In genomic region chr9:19102631-19103345, GRCh38 we compare ENCODE assay signal across 1 cellular context.
TF ChIP-seq lines count a peak whose summit lies in the region.

A gene with protein sequence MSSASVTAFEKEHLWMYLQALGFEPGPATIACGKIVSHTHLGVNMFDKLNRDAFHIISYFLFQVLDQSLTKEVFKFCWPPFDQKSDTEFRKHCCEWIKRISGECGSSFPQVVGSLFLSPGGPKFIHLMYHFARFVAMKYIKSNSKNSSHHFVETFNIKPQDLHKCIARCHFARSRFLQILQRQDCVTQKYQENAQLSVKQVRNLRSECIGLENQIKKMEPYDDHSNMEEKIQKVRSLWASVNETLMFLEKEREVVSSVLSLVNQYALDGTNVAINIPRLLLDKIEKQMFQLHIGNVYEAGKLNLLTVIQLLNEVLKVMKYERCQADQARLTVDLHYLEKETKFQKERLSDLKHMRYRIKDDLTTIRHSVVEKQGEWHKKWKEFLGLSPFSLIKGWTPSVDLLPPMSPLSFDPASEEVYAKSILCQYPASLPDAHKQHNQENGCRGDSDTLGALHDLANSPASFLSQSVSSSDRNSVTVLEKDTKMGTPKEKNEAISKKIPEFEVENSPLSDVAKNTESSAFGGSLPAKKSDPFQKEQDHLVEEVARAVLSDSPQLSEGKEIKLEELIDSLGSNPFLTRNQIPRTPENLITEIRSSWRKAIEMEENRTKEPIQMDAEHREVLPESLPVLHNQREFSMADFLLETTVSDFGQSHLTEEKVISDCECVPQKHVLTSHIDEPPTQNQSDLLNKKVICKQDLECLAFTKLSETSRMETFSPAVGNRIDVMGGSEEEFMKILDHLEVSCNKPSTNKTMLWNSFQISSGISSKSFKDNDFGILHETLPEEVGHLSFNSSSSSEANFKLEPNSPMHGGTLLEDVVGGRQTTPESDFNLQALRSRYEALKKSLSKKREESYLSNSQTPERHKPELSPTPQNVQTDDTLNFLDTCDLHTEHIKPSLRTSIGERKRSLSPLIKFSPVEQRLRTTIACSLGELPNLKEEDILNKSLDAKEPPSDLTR (minus strand): TSS chr9:19102904. CDS start chr9:19102651, 253 bp downstream.

TF ChIP-seq in liver, 16 proteins besides CTCF, POLR2A, EP300 and RAD21 (continued from another document):
- TF ChIP-seq REST (IDR thresholded peaks at IDR 0.05) = peak; percentile 91
- TF ChIP-seq HNF4A (conservative IDR thresholded peaks at IDR 0.05) = peak; percentile 37 to 48
- TF ChIP-seq EGR1 (IDR thresholded peaks at IDR 0.05; ENCODE audit: low read depth in 2 of 2) = no peak
- TF ChIP-seq SP1 (IDR thresholded peaks at IDR 0.05) = peak; percentile 63
- no peak for TF ChIP-seq HNF4G (IDR thresholded peaks at IDR 0.05)
- TF ChIP-seq YY1 (IDR thresholded peaks at IDR 0.05) = peak; percentile 89
- TF ChIP-seq, protein P1, sequence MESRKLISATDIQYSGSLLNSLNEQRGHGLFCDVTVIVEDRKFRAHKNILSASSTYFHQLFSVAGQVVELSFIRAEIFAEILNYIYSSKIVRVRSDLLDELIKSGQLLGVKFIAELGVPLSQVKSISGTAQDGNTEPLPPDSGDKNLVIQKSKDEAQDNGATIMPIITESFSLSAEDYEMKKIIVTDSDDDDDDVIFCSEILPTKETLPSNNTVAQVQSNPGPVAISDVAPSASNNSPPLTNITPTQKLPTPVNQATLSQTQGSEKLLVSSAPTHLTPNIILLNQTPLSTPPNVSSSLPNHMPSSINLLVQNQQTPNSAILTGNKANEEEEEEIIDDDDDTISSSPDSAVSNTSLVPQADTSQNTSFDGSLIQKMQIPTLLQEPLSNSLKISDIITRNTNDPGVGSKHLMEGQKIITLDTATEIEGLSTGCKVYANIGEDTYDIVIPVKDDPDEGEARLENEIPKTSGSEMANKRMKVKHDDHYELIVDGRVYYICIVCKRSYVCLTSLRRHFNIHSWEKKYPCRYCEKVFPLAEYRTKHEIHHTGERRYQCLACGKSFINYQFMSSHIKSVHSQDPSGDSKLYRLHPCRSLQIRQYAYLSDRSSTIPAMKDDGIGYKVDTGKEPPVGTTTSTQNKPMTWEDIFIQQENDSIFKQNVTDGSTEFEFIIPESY (IDR thresholded peaks at IDR 0.05) = peak; percentile 96
- no peak for TF ChIP-seq FOXA1 (IDR thresholded peaks at IDR 0.05)
- peak; percentile 88 to 98 for TF ChIP-seq GABPA (IDR thresholded peaks at IDR 0.05 in 1 of 2, conservative IDR thresholded peaks at IDR 0.05 in 1 of 2)
- TF ChIP-seq MAX (IDR thresholded peaks at IDR 0.05) = peak; percentile 82
- TF ChIP-seq NR2F2 (IDR thresholded peaks at IDR 0.05) = no peak
- TF ChIP-seq RXRA (IDR thresholded peaks at IDR 0.05) = peak; percentile 44 to 52
- no peak for TF ChIP-seq FOXA2 (IDR thresholded peaks at IDR 0.05)
- peak in 1 of 2 donors; percentile 51 for TF ChIP-seq JUND (IDR thresholded peaks at IDR 0.05)
- peak; percentile 64 for TF ChIP-seq TAF1 (conservative IDR thresholded peaks at IDR 0.05)
